Comparison of ENCODE assay signal across 1 cellular context in genomic region chr12:46778415-46778814, GRCh38.
TF ChIP-seq lines count a peak whose summit lies in the region.

No MANE protein-coding gene starts in this region.

TF ChIP-seq in IMR-90, 13 proteins besides CTCF, POLR2A, EP300 and RAD21 (continued from another document):
- TF ChIP-seq USF2 (IDR thresholded peaks at IDR 0.05; ENCODE audit: low read depth, low read length) (no peak), BHLHE40 (IDR thresholded peaks at IDR 0.05; ENCODE audit: low read depth, low read length) (no peak), CEBPB (IDR thresholded peaks at IDR 0.05; ENCODE audit: low read depth, low read length) (no peak)
TF ChIP-seq in IMR-90: peak in this region for 0.
